In the genomic region with DNA sequence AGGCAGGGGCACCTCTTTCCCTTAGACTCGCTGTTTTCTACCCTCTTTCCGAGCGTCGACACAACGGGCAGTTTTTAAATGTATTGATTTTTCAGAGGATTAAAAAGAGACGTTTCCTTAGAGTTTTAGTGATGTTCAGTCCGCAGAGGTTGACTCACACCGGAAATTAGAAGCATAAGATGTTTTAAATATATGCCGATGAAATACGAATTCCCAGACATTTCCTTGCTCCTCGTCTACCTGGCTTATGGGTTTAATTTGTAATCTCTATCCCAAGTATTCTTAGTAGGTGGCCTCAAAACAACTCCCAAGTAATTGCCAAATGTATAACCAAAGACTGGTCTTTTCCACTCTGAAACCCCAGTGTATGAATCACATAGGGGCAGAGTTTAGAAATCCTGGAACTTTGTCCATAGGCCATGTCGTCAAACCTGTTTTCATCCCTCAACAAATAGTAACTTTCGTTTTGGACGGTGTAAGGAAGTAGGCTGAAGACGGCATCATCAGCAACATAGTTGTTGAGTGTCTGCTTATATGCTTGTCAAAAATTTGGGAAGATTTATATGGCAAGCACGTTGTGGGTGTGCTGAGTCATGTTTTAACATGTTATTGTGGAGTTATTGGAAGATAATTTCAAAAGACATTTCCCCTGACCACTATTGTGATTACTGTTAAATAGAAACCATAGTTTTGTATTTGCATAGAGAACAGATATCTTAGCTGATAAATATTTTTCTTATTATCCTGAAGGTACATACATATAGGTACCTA, we compare ENCODE assay signal across 8 cellular contexts. TPM values are rescaled to one million over a fixed set of nuclear protein-coding genes. Genes with fewer than 3 reads are reported as not detected.
DNase-seq lines count a peak whose midpoint lies in the region; ATAC-seq and TF ChIP-seq lines count a peak whose summit lies in the region.

No MANE protein-coding gene starts in this region.

- in situ Hi-C loops in G401 (cut with HindIII; ENCODE audit: low sequenced_read_pairs) = no loop called here

- POLR2A ChIA-PET in PC-9 (lab: Charles Lee; ENCODE audit: unreplicated experiment) = no interaction called here

- CTCF ChIA-PET in PC-9 (lab: Charles Lee) = no interaction called here

- H3K27ac Mint-ChIP-seq in stimulated activated naive CD8-positive, alpha-beta T cell treated with anti-CD3 and anti-CD28 coated beads, Interleukin-15, amount 100 ng/mL, for 72 hours = peak overlapping the region; percentile 91 to 97

- DNase-seq in G401 (ENCODE audit: low spot score) = peak; percentile 43
- DNase-seq in PC-9 = peak; percentile 34 to 91
- peak; percentile 17 for DNase-seq in cerebellum (ENCODE audit: low spot score)
- DNase-seq in kidney tubule cell (ENCODE audit: low spot score) = peak; percentile 83
- DNase-seq in stimulated activated naive CD8-positive, alpha-beta T cell treated with anti-CD3 and anti-CD28 coated beads, Interleukin-15, amount 100 ng/mL, for 72 hours = no peak
- DNase-seq in effector CD4-positive, alpha-beta T cell = no peak
- no peak for DNase-seq in NCI-H524 (lab: John Stamatoyannopoulos, UW)

- BruUV-seq in PC-9 (replicated peaks; lab: Mats Ljungman, UMichigan) = TSS peak; percentile 44

- no peaks in the 10 kb centered on the region for H3K9me2 ChIP-seq in PC-9 (ENCODE audit: insufficient read depth)

- H3K27ac ChIP-seq in PC-9 = peak overlapping the region; percentile 87

- peak overlapping the region; percentile 69 for H3K4me3 ChIP-seq in PC-9

- H3K4me1 Mint-ChIP-seq in stimulated activated naive CD8-positive, alpha-beta T cell treated with anti-CD3 and anti-CD28 coated beads, Interleukin-15, amount 100 ng/mL, for 72 hours = peaks cover 56% of the 10 kb centered on the region

- ATAC-seq in HG03159 (IDR thresholded peaks at IDR 0.05; ENCODE audit: unreplicated experiment) = peak; percentile 2
- ATAC-seq in stimulated activated naive CD8-positive, alpha-beta T cell treated with anti-CD3 and anti-CD28 coated beads, Interleukin-15, amount 100 ng/mL, for 72 hours = peak; percentile 6

- H2AFZ ChIP-seq in PC-9 = peak overlapping the region; percentile 73

- no peaks in the 10 kb centered on the region for H3K27me3 ChIP-seq in PC-9 (ENCODE audit: insufficient read depth, low read depth)

- no peaks in the 10 kb centered on the region for H3K9me3 ChIP-seq in PC-9 (ENCODE audit: insufficient read depth, low read depth)

- peaks cover 50% of the 10 kb centered on the region for H3K79me2 ChIP-seq in PC-9 (ENCODE audit: low read depth)

- intact Hi-C loops in PC-9 (cut with micrococcal nuclease; ENCODE audit: unreplicated experiment) = loop anchor here (5.0 to 10.0 kb wide), 2 partner anchors 50 to 152 kb away; partner anchors contain the start of gene XPOT

- TF ChIP-seq CTCF in PC-9 (conservative IDR thresholded peaks at IDR 0.05) = 0 out of 2 replicates have a peak, but pooled peaks have one; percentile 1

- H3K4me2 ChIP-seq in PC-9 = peak overlapping the region; percentile 89

- no peaks in the 10 kb centered on the region for H3K9me3 Mint-ChIP-seq in stimulated activated naive CD8-positive, alpha-beta T cell treated with anti-CD3 and anti-CD28 coated beads, Interleukin-15, amount 100 ng/mL, for 72 hours

- H3K4me1 ChIP-seq in PC-9 (replicated peaks; ENCODE audit: insufficient read depth) = peaks cover 26% of the 10 kb centered on the region

- peak overlapping the region; percentile 95 for H3K4me3 Mint-ChIP-seq in stimulated activated naive CD8-positive, alpha-beta T cell treated with anti-CD3 and anti-CD28 coated beads, Interleukin-15, amount 100 ng/mL, for 72 hours

- peaks cover 49% of the 10 kb centered on the region for H4K20me1 ChIP-seq in PC-9 (ENCODE audit: insufficient read depth)

- H3K36me3 ChIP-seq in PC-9 (ENCODE audit: low read depth) = peaks cover 16% of the 10 kb centered on the region

- H3K27me3 Mint-ChIP-seq in stimulated activated naive CD8-positive, alpha-beta T cell treated with anti-CD3 and anti-CD28 coated beads, Interleukin-15, amount 100 ng/mL, for 72 hours = no peaks in the 10 kb centered on the region

- H3F3A ChIP-seq in PC-9 (ENCODE audit: insufficient read depth, low read depth) = peaks cover 47% of the 10 kb centered on the region

RNA-seq across cellular contexts. Expression of gene TBK1, which starts 0.8 kb away (rescaled TPM):
- 26.2 and 28.6 TPM in 2 replicates for total RNA-seq in G401 (2014; rRNA removed; shearing (Covaris generic))
- total RNA-seq in PC-9 (2021) = 18.0 and 26.2 TPM in 2 replicates
- 35.7 TPM for total RNA-seq in cerebellum

RNA-seq across cellular contexts. Expression of gene XPOT, which starts 48.6 kb away (rescaled TPM):
- 50.5 and 69.4 TPM in 2 replicates for total RNA-seq in G401 (2014; rRNA removed; shearing (Covaris generic))
- total RNA-seq in PC-9 (2021) (95.6 and 122 TPM in 2 replicates), cerebellum (54.9 TPM)

Comparison
In these comparisons a context has a peak if more than half of its experiments do, and no peak if none do; other contexts are left out.
1. DNase-seq: peak in G401 (single experiment), PC-9 (2 of 2), cerebellum (single experiment) and kidney tubule cell (single experiment); none in stimulated activated naive CD8-positive, alpha-beta T cell treated with anti-CD3 and anti-CD28 coated beads, Interleukin-15, amount 100 ng/mL, for 72 hours (0 of 2), effector CD4-positive, alpha-beta T cell (single experiment) and NCI-H524 (0 of 2).